ENCODE assay signal across 29 cellular contexts in genomic region chr16:7335991-7336634, GRCh38. TPM values are rescaled to one million over a fixed set of nuclear protein-coding genes. Genes with fewer than 3 reads are reported as not detected.
DNase-seq lines count a peak whose midpoint lies in the region; ATAC-seq, FAIRE-seq and TF ChIP-seq lines count a peak whose summit lies in the region.
"Had no signal": no experiment of that assay in that cellular context is flagged by ENCODE, and none has a peak within 500 bp of the region (broad histone marks: within the 10 kb centered on the region; RNA-seq: fewer than 3 reads in every experiment).

No MANE protein-coding gene starts in this region.

- dilution Hi-C loops in IMR-90 (cut with HindIII; ENCODE audit: low sequenced_read_pairs, unreplicated experiment), result no loop called here

- H3K9me3 ChIP-seq in right atrium auricular region (no peaks in the 10 kb centered on the region), IMR-90 (ENCODE audit: control insufficient read depth, insufficient read depth, low read length) (peaks cover 2% of the 10 kb centered on the region; the same call in 1 of the 2 replicates), H1 (ENCODE audit: insufficient read depth in 2 of 2, low read depth in 1 of 2, low read length in 1 of 2) (no peaks in the 10 kb centered on the region)
- H3K9me3 ChIP-seq: HAP-1 had no signal

- H2AFZ ChIP-seq in IMR-90 (replicated peaks; ENCODE audit: low read length, poor library complexity) (no peak overlapping the region), H1 (ENCODE audit: low read length) (no peak overlapping the region)
- H2AFZ ChIP-seq: GM23248 had no signal

- no peak overlapping the region for H2BK12ac ChIP-seq in H1 (ENCODE audit: low read depth, low read length)

- no peaks in the 10 kb centered on the region for H3K23me2 ChIP-seq in H1 (ENCODE audit: low read depth, low read length)

- H3K23ac ChIP-seq in IMR-90 (ENCODE audit: low read depth, low read length) (no peak overlapping the region), H1 (ENCODE audit: insufficient read length) (no peak overlapping the region)

- no peak overlapping the region for H4K5ac ChIP-seq in IMR-90 (ENCODE audit: low read depth, low read length)
- H4K5ac ChIP-seq in H1 (ENCODE audit: insufficient read length, low read depth, low read length), result no peak overlapping the region

- H3K79me1 ChIP-seq in IMR-90 (ENCODE audit: low read depth in 1 of 2, low read length in 2 of 2), result no peaks in the 10 kb centered on the region
- H3K79me1 ChIP-seq in H1 (ENCODE audit: low read depth, low read length), result no peaks in the 10 kb centered on the region

- POLR2A ChIA-PET in IMR-90 (lab: Charles Lee; ENCODE audit: unreplicated experiment), result no interaction called here
- POLR2A ChIA-PET in H1 (lab: Charles Lee; ENCODE audit: partially characterized antibody), result no interaction called here

- H4K20me1 ChIP-seq in IMR-90 (ENCODE audit: insufficient read depth, low read length), result no peaks in the 10 kb centered on the region
- no peaks in the 10 kb centered on the region for H4K20me1 ChIP-seq in H1 (replicated peaks in 1 of 2; ENCODE audit: control insufficient read depth in 1 of 2, insufficient read depth in 2 of 2, low read length in 2 of 2)

- no peak overlapping the region for H3K56ac ChIP-seq in IMR-90 (ENCODE audit: extremely low read depth, insufficient read depth, low read length)
- no peak overlapping the region for H3K56ac ChIP-seq in H1 (replicated peaks; ENCODE audit: insufficient read length, low read depth, low read length)

- no peak overlapping the region for H3K4me3 ChIP-seq in right atrium auricular region
- H3K4me3 ChIP-seq in IMR-90 (ENCODE audit: insufficient read depth, low read depth, low read length), result no peak overlapping the region
- H3K4me3 ChIP-seq in H1 (ENCODE audit: extremely low read depth in 1 of 4, insufficient read depth in 2 of 4, low read depth in 3 of 4, low read length in 4 of 4), result no peak overlapping the region
- H3K4me3 ChIP-seq: GM23248, HAP-1, SK-N-MC had no signal

- H4K8ac ChIP-seq in IMR-90 (ENCODE audit: low read depth in 2 of 2, low read length in 2 of 2) (no peak overlapping the region), H1 (ENCODE audit: extremely low read depth, insufficient read depth, low read length) (no peak overlapping the region)

- DNase-seq in left ventricle myocardium superior (peak; percentile 29), right atrium auricular region (ENCODE audit: low spot score) (no peak), IMR-90 (no peak), H1 (ENCODE audit: low read depth in 1 of 2, low spot score in 2 of 2) (no peak), urothelium cell line (ENCODE audit: low spot score) (no peak), HTR-8/SVneo (ENCODE audit: insufficient read length, low spot score) (no peak)
- DNase-seq: C1 segment of cervical spinal cord; CD4-positive, alpha-beta memory T cell; COR-L47; DMS53; GM23248; HFFc6; KBM-7; MV-4-11; NCI-H1105; NCI-H1436 treated with DMSO at 0.1 percent for 48 hours; NCI-H1930; NCI-H2107; NCI-H524; NCI-H748 treated with DMSO at 0.1 percent for 48 hours; RPMI8226; SHP77 treated with DMSO at 0.1 percent for 48 hours had no signal

- H3K18ac ChIP-seq in IMR-90 (ENCODE audit: low read depth, low read length) (no peak overlapping the region), H1 (ENCODE audit: extremely low read depth, low read length) (no peak overlapping the region)

- no peak overlapping the region for H2BK5ac ChIP-seq in IMR-90 (ENCODE audit: low read depth, low read length, poor library complexity, severe bottlenecking)
- no peak overlapping the region for H2BK5ac ChIP-seq in H1 (ENCODE audit: low read depth, low read length)

- no peak overlapping the region for H2BK120ac ChIP-seq in IMR-90 (ENCODE audit: low read depth, low read length)
- H2BK120ac ChIP-seq in H1 (replicated peaks; ENCODE audit: low read depth, low read length), result no peak overlapping the region

- CTCF ChIA-PET in IMR-90 (lab: Yijun Ruan, JAX), result no interaction called here
- CTCF ChIA-PET in H1 (lab: Charles Lee; ENCODE audit: partially characterized antibody), result interaction anchor here (0.5 to 0.6 kb wide), 2 partner anchors 307 to 366 kb away, joined by 3 read pairs; no protein-coding TSS in a partner anchor

- H3K9me1 ChIP-seq in IMR-90 (ENCODE audit: insufficient read depth, low read length), result no peaks in the 10 kb centered on the region

- H2AK5ac ChIP-seq in IMR-90 (ENCODE audit: low read depth, low read length), result no peak overlapping the region
- H2AK5ac ChIP-seq in H1 (ENCODE audit: low read depth, low read length), result no peak overlapping the region

- no peak for TF ChIP-seq RAD21 in IMR-90 (IDR thresholded peaks at IDR 0.05; ENCODE audit: low read length)
- TF ChIP-seq RAD21 in H1 (IDR thresholded peaks at IDR 0.05 in 1 of 2, conservative IDR thresholded peaks at IDR 0.05 in 1 of 2; ENCODE audit: low read depth in 2 of 2, low read length in 2 of 2), result no peak

- H3K9ac ChIP-seq in IMR-90 (ENCODE audit: low read depth, low read length) (no peak overlapping the region), H1 (replicated peaks in 1 of 4; ENCODE audit: extremely low read depth in 1 of 4, low read depth in 3 of 4, low read length in 3 of 4) (no peak overlapping the region)
- H3K9ac ChIP-seq: GM23248 had no signal

- H3K27me3 ChIP-seq in right atrium auricular region (no peaks in the 10 kb centered on the region), IMR-90 (ENCODE audit: control insufficient read depth, insufficient read depth, low read length) (no peaks in the 10 kb centered on the region), H1 (replicated peaks in 1 of 4; ENCODE audit: control insufficient read depth in 3 of 4, extremely low read depth in 1 of 4, insufficient read depth in 3 of 4, low read length in 3 of 4) (no peaks in the 10 kb centered on the region)

- peak overlapping the region in 1 of 2 donors; percentile 92 for H3K27ac ChIP-seq in right atrium auricular region
- H3K27ac ChIP-seq in IMR-90 (ENCODE audit: insufficient read depth, low read length), result no peak overlapping the region
- no peak overlapping the region for H3K27ac ChIP-seq in H1 (ENCODE audit: low read depth, low read length)
- H3K27ac ChIP-seq: GM23248, HL-60, SK-N-MC had no signal

- H3K14ac ChIP-seq in IMR-90 (replicated peaks; ENCODE audit: low read depth, low read length) (no peak overlapping the region), H1 (ENCODE audit: insufficient read length) (no peak overlapping the region)

- H3K4me2 ChIP-seq in IMR-90 (ENCODE audit: low read depth, low read length) (no peak overlapping the region), H1 (ENCODE audit: insufficient read depth in 1 of 2, low read depth in 2 of 2, low read length in 2 of 2) (no peak overlapping the region)

- H3K79me2 ChIP-seq in H1 (ENCODE audit: control insufficient read depth in 1 of 2, insufficient read depth in 2 of 2, low read length in 2 of 2), result no peaks in the 10 kb centered on the region

- BruUV-seq in IMR-90 (replicated peaks; lab: Mats Ljungman, UMichigan), result no TSS peak

- no peak overlapping the region for H2BK15ac ChIP-seq in IMR-90 (ENCODE audit: low read depth, low read length)
- no peak overlapping the region for H2BK15ac ChIP-seq in H1 (ENCODE audit: low read length)

- H3K36me3 ChIP-seq in right atrium auricular region (no peaks in the 10 kb centered on the region), IMR-90 (ENCODE audit: control insufficient read depth, insufficient read depth, low read length) (no peaks in the 10 kb centered on the region), H1 (ENCODE audit: control insufficient read depth in 2 of 4, insufficient read depth in 4 of 4, low read length in 3 of 4) (no peaks in the 10 kb centered on the region)
- H3K36me3 ChIP-seq: HAP-1 had no signal

- intact Hi-C loops in left ventricle myocardium superior (cut with micrococcal nuclease) (no loop called here), IMR-90 (cut with micrococcal nuclease) (no loop called here)

- H2BK20ac ChIP-seq in IMR-90 (ENCODE audit: low read depth, low read length), result no peak overlapping the region
- H2BK20ac ChIP-seq in H1 (ENCODE audit: low read length), result no peak overlapping the region

- FAIRE-seq in H1 (lab: Jason Lieb, UNC), result no peak
- FAIRE-seq in urothelium cell line (lab: Jason Lieb, UNC), result peak; percentile 44
- no peak for FAIRE-seq in HTR-8/SVneo (lab: Jason Lieb, UNC)
- FAIRE-seq: G401.6 had no signal

- H3K4me1 ChIP-seq in right atrium auricular region, result peaks cover 0 to 28% of the 10 kb centered on the region in 2 donors
- no peaks in the 10 kb centered on the region for H3K4me1 ChIP-seq in IMR-90 (ENCODE audit: control insufficient read depth, insufficient read depth, low read length)
- no peaks in the 10 kb centered on the region for H3K4me1 ChIP-seq in H1 (replicated peaks in 1 of 4; ENCODE audit: control insufficient read depth in 3 of 4, insufficient read depth in 4 of 4, low read length in 3 of 4)
- H3K4me1 ChIP-seq: HAP-1 had no signal

- WGBS in IMR-90 (ENCODE audit: extremely low coverage in 2 of 2, insufficient read length in 1 of 2), 2 experiments, result no CpG with 5 or more reads among the region's 3 CpGs
- 96% methylated on average over 3 of the region's 3 CpGs; no CpG with 5 or more reads in 1 of the 2 experiments for WGBS in H1 (ENCODE audit: extremely low coverage in 1 of 2, insufficient coverage in 1 of 2, insufficient read length in 1 of 2, insufficient replicate concordance in 2 of 2, low coverage in 1 of 2, low lambda C conversion rate in 2 of 2, missing lambda C conversion rate in 1 of 2), 2 experiments

- in situ Hi-C loops in IMR-90 (cut with MboI; ENCODE audit: low sequenced_read_pairs), result no loop called here

- no peak overlapping the region for H2AK9ac ChIP-seq in IMR-90 (replicated peaks; ENCODE audit: low read depth, low read length, poor library complexity)

- no peak for TF ChIP-seq EP300 in H1 (IDR thresholded peaks at IDR 0.05; ENCODE audit: borderline replicate concordance in 1 of 2, low read depth in 2 of 2, low read length in 2 of 2)

- TF ChIP-seq CTCF in right atrium auricular region (IDR thresholded peaks at IDR 0.05), result no peak
- TF ChIP-seq CTCF in IMR-90 (conservative IDR thresholded peaks at IDR 0.05; ENCODE audit: low read depth, low read length), result no peak
- TF ChIP-seq CTCF in H1 (IDR thresholded peaks at IDR 0.05; ENCODE audit: control extremely low read depth in 1 of 3, insufficient read depth in 1 of 3, low read depth in 1 of 3, low read length in 3 of 3), result no peak

- H3K4ac ChIP-seq in IMR-90 (ENCODE audit: low read depth, low read length) (no peak overlapping the region), H1 (replicated peaks; ENCODE audit: insufficient read length, low read depth, low read length) (no peak overlapping the region)

- H4K91ac ChIP-seq in IMR-90 (ENCODE audit: insufficient read depth, low read depth, low read length) (no peak overlapping the region), H1 (replicated peaks; ENCODE audit: insufficient read length, low read length) (no peak overlapping the region)

- TF ChIP-seq POLR2A in IMR-90 (IDR thresholded peaks at IDR 0.05; ENCODE audit: low read depth, low read length) (no peak), H1 (IDR thresholded peaks at IDR 0.05; ENCODE audit: control extremely low read depth in 1 of 2, low read depth in 2 of 2, low read length in 2 of 2) (no peak)

- ATAC-seq in left ventricle myocardium superior, result peak; percentile 12
- no peak for ATAC-seq in IMR-90 (ENCODE audit: low read depth)
- ATAC-seq in HG03354 (IDR thresholded peaks at IDR 0.05; ENCODE audit: poor library complexity, severe bottlenecking, unreplicated experiment), result no peak

RNA-seq across cellular contexts. Expression of gene RBFOX1, which starts 3.5 kb away (rescaled TPM):
- 79.4 TPM for total RNA-seq in left ventricle myocardium superior
- total RNA-seq in right atrium auricular region, result 10 to 100 TPM; 30.4 to 33.0 TPM
- total RNA-seq in IMR-90 (2012; rRNA removed), result not detected in 2 replicates
- polyA plus RNA-seq in IMR-90 (2012; rRNA removed), result not detected in 2 replicates
- polyA plus RNA-seq in IMR-90 (2012; cell fraction: cytosol; rRNA removed), result not detected in 2 replicates
- polyA plus RNA-seq in IMR-90 (2012; cell fraction: nucleus; rRNA removed; ENCODE audit: low replicate concordance), result not detected in 2 replicates
- 2.8 and 3.1 TPM in 2 replicates for total RNA-seq in H1 (2021; fragmentation: NEBNext Ultra II Directional; extraction: Animal tissue kit (Norgen Biotek cat#: 25700))
- polyA plus RNA-seq in H1 (2011; rRNA removed), result 1.6 and 1.7 TPM in 2 replicates
- polyA plus RNA-seq in H1 (2011; cell fraction: cytosol; rRNA removed), result 0.83 TPM
- polyA plus RNA-seq in H1 (2011; cell fraction: nucleus; rRNA removed), result 4.7 TPM
- polyA plus RNA-seq in H1 (2012, experiment 1 of 2), result 2.2 to 2.5 TPM (median 2.3 TPM) in 4 replicates
- polyA plus RNA-seq in H1 (2012, experiment 2 of 2), result 0.62 TPM
- 0.99 TPM for polyA plus RNA-seq in H1 (2013, experiment 1 of 2)
- polyA plus RNA-seq in H1 (2013, experiment 2 of 2), result 1.2 TPM
- 4.4 and 5.5 TPM in 2 replicates for polyA minus RNA-seq in H1 (2011; rRNA and poly(A)+ RNA removed)
- polyA minus RNA-seq in H1 (2011; cell fraction: cytosol; rRNA and poly(A)+ RNA removed), result 1.5 TPM
- 19.8 TPM for polyA minus RNA-seq in H1 (2011; cell fraction: nucleus; rRNA and poly(A)+ RNA removed)
- total RNA-seq: CD4-positive, alpha-beta memory T cell; Daoy; GM23248; HFFc6; MCF 10A had no signal
- polyA plus RNA-seq: CD4-positive, alpha-beta memory T cell; GM23248 had no signal
